1 cellular context compared by ENCODE assay signal in the genomic region with DNA sequence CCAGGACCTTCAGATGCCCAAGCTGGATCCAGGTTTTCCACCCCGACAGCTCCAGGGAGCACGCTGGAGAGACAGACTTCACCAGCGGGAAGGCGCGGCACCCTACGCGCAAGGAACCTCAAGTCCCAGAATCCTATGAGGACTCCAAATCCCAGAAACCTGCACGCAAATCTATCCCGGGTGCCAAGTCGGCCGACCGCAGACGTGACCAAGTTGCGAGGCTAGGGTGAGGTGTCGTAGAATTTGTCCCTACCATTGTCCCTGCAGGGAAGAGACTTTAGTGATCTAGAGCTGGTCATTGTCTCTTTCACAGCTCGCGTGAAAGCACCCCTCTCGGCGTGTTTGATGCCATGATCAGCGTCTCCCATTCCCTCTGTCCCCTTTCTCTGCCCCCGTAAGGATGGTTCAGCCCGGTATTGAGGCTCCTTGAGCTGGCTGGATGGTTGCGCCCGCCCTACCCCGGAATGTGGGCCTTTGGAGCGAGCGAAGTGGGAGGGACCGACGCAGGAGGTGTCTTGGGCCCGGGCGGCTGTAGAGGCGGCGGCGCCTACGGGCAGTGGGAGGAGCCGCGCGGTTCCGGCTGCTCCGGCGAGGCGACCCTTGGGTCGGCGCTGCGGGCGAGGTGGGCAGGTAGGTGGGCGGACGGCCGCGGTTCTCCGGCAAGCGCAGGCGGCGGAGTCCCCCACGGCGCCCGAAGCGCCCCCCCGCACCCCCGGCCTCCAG.
TF ChIP-seq lines count a peak whose summit lies in the region.

Gene PRKCI (plus strand): TSS at position 501 of the 723 bp plus-strand sequence. CDS start 246 bp downstream, outside the sequence.

TF ChIP-seq in K562, 482 proteins besides CTCF, POLR2A, EP300 and RAD21 (continued from another document and continues in another):
- TF ChIP-seq, protein P1, sequence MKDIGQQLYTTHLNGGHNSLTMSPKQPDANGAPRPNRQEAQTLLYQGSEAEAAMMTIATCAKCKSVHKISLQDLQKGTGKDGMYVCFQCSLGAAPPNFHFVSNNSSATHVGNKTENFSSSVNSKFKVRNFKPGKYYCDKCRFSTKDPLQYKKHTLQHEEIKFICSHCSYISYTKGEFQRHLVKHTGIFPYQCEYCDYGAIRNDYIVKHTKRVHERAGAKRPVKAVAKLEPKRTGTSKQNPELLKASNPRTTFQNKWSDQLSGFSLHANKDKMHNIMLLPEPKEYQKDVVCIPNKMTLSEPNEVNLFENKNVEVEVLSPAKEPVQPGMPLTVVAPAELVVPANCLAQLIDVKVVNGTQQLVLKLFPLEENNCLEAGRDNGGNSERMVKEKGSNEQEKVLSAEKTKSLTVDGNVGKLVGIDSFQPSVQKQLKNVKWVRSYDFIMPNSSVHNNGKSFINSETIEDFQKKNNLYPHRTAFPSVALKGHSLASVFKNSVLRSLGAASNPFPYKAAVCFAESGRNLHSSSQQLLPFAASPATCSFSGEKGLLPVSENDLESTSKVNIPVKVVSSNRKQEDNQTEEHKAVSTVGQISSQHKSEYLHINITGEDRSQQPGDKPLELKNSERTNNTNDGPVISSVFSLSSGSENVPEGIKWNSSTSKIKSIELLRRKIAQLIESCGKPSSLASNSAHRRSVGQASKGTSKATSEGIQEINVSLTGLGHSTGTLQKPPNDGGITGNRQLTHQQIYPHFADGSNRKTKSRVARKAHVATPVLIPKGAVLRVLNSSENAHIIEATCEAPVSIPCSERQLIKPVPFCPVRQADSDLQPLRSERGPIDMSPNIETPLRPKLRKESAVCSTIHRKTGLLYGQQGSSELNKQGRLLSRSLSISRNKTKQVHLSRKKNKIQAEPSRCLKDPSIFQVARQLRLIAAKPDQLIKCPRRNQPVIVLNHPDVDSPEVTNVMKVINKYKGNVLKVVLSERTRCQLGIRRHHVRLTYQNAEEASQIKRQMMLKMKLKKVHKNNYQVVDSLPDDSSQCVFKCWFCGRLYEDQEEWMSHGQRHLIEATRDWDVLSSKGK (CRISPR knock-in tag; IDR thresholded peaks at IDR 0.05) = no peak
- TF ChIP-seq, protein P2, sequence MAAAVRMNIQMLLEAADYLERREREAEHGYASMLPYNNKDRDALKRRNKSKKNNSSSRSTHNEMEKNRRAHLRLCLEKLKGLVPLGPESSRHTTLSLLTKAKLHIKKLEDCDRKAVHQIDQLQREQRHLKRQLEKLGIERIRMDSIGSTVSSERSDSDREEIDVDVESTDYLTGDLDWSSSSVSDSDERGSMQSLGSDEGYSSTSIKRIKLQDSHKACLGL (CRISPR knock-in tag; IDR thresholded peaks at IDR 0.05; ENCODE audit: borderline replicate concordance, poor library complexity, severe bottlenecking) = no peak
- no peak for TF ChIP-seq HOXB6 (CRISPR knock-in tag; IDR thresholded peaks at IDR 0.05; ENCODE audit: borderline replicate concordance)
- no peak; the same call in 1 of the 2 replicates for TF ChIP-seq ZNF263 (CRISPR knock-in tag; IDR thresholded peaks at IDR 0.05; ENCODE audit: borderline replicate concordance)
- TF ChIP-seq ZNF133 (CRISPR knock-in tag; IDR thresholded peaks at IDR 0.05) = no peak
- no peak for TF ChIP-seq ZC3H11A (IDR thresholded peaks at IDR 0.05; ENCODE audit: low read depth, low read length)
- TF ChIP-seq U2AF1 (optimal IDR thresholded peaks at IDR 0.05; ENCODE audit: low read depth, low read length) = no peak
- 0 out of 2 replicates have a peak, but pooled peaks have one; percentile 34 for TF ChIP-seq GTF2F1 (IDR thresholded peaks at IDR 0.05; ENCODE audit: low read depth, low read length)
- TF ChIP-seq ZHX1 (conservative IDR thresholded peaks at IDR 0.05; ENCODE audit: low read length) = peak; percentile 75; the same call in 1 of the 2 replicates
- no peak for TF ChIP-seq HIVEP1 (CRISPR knock-in tag; IDR thresholded peaks at IDR 0.05)
- no peak for TF ChIP-seq NFXL1 (CRISPR knock-in tag; IDR thresholded peaks at IDR 0.05)
- TF ChIP-seq TRIM28 (IDR thresholded peaks at IDR 0.05) = peak; percentile 77
- TF ChIP-seq NFRKB (IDR thresholded peaks at IDR 0.05; ENCODE audit: low read depth) = no peak
- TF ChIP-seq, protein P3, sequence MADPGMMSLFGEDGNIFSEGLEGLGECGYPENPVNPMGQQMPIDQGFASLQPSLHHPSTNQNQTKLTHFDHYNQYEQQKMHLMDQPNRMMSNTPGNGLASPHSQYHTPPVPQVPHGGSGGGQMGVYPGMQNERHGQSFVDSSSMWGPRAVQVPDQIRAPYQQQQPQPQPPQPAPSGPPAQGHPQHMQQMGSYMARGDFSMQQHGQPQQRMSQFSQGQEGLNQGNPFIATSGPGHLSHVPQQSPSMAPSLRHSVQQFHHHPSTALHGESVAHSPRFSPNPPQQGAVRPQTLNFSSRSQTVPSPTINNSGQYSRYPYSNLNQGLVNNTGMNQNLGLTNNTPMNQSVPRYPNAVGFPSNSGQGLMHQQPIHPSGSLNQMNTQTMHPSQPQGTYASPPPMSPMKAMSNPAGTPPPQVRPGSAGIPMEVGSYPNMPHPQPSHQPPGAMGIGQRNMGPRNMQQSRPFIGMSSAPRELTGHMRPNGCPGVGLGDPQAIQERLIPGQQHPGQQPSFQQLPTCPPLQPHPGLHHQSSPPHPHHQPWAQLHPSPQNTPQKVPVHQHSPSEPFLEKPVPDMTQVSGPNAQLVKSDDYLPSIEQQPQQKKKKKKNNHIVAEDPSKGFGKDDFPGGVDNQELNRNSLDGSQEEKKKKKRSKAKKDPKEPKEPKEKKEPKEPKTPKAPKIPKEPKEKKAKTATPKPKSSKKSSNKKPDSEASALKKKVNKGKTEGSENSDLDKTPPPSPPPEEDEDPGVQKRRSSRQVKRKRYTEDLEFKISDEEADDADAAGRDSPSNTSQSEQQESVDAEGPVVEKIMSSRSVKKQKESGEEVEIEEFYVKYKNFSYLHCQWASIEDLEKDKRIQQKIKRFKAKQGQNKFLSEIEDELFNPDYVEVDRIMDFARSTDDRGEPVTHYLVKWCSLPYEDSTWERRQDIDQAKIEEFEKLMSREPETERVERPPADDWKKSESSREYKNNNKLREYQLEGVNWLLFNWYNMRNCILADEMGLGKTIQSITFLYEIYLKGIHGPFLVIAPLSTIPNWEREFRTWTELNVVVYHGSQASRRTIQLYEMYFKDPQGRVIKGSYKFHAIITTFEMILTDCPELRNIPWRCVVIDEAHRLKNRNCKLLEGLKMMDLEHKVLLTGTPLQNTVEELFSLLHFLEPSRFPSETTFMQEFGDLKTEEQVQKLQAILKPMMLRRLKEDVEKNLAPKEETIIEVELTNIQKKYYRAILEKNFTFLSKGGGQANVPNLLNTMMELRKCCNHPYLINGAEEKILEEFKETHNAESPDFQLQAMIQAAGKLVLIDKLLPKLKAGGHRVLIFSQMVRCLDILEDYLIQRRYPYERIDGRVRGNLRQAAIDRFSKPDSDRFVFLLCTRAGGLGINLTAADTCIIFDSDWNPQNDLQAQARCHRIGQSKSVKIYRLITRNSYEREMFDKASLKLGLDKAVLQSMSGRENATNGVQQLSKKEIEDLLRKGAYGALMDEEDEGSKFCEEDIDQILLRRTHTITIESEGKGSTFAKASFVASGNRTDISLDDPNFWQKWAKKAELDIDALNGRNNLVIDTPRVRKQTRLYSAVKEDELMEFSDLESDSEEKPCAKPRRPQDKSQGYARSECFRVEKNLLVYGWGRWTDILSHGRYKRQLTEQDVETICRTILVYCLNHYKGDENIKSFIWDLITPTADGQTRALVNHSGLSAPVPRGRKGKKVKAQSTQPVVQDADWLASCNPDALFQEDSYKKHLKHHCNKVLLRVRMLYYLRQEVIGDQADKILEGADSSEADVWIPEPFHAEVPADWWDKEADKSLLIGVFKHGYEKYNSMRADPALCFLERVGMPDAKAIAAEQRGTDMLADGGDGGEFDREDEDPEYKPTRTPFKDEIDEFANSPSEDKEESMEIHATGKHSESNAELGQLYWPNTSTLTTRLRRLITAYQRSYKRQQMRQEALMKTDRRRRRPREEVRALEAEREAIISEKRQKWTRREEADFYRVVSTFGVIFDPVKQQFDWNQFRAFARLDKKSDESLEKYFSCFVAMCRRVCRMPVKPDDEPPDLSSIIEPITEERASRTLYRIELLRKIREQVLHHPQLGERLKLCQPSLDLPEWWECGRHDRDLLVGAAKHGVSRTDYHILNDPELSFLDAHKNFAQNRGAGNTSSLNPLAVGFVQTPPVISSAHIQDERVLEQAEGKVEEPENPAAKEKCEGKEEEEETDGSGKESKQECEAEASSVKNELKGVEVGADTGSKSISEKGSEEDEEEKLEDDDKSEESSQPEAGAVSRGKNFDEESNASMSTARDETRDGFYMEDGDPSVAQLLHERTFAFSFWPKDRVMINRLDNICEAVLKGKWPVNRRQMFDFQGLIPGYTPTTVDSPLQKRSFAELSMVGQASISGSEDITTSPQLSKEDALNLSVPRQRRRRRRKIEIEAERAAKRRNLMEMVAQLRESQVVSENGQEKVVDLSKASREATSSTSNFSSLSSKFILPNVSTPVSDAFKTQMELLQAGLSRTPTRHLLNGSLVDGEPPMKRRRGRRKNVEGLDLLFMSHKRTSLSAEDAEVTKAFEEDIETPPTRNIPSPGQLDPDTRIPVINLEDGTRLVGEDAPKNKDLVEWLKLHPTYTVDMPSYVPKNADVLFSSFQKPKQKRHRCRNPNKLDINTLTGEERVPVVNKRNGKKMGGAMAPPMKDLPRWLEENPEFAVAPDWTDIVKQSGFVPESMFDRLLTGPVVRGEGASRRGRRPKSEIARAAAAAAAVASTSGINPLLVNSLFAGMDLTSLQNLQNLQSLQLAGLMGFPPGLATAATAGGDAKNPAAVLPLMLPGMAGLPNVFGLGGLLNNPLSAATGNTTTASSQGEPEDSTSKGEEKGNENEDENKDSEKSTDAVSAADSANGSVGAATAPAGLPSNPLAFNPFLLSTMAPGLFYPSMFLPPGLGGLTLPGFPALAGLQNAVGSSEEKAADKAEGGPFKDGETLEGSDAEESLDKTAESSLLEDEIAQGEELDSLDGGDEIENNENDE (IDR thresholded peaks at IDR 0.05; ENCODE audit: low read depth, low read length) = no peak
- TF ChIP-seq POU5F1 (IDR thresholded peaks at IDR 0.05; ENCODE audit: borderline replicate concordance, low read depth, low read length, partially characterized antibody) = no peak
- TF ChIP-seq E2F3 (CRISPR knock-in tag; IDR thresholded peaks at IDR 0.05) = no peak
- TF ChIP-seq NR4A1 (CRISPR knock-in tag; IDR thresholded peaks at IDR 0.05) = no peak
- no peak for TF ChIP-seq NR4A1 (tag; IDR thresholded peaks at IDR 0.05)
- no peak for TF ChIP-seq SRSF9 (IDR thresholded peaks at IDR 0.05; ENCODE audit: borderline replicate concordance, low read depth, low read length)
- TF ChIP-seq, protein P4, sequence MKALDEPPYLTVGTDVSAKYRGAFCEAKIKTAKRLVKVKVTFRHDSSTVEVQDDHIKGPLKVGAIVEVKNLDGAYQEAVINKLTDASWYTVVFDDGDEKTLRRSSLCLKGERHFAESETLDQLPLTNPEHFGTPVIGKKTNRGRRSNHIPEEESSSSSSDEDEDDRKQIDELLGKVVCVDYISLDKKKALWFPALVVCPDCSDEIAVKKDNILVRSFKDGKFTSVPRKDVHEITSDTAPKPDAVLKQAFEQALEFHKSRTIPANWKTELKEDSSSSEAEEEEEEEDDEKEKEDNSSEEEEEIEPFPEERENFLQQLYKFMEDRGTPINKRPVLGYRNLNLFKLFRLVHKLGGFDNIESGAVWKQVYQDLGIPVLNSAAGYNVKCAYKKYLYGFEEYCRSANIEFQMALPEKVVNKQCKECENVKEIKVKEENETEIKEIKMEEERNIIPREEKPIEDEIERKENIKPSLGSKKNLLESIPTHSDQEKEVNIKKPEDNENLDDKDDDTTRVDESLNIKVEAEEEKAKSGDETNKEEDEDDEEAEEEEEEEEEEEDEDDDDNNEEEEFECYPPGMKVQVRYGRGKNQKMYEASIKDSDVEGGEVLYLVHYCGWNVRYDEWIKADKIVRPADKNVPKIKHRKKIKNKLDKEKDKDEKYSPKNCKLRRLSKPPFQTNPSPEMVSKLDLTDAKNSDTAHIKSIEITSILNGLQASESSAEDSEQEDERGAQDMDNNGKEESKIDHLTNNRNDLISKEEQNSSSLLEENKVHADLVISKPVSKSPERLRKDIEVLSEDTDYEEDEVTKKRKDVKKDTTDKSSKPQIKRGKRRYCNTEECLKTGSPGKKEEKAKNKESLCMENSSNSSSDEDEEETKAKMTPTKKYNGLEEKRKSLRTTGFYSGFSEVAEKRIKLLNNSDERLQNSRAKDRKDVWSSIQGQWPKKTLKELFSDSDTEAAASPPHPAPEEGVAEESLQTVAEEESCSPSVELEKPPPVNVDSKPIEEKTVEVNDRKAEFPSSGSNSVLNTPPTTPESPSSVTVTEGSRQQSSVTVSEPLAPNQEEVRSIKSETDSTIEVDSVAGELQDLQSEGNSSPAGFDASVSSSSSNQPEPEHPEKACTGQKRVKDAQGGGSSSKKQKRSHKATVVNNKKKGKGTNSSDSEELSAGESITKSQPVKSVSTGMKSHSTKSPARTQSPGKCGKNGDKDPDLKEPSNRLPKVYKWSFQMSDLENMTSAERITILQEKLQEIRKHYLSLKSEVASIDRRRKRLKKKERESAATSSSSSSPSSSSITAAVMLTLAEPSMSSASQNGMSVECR (CRISPR knock-in tag; IDR thresholded peaks at IDR 0.05) = peak; percentile 53; the same call in 1 of the 2 replicates
- TF ChIP-seq PHF20 (IDR thresholded peaks at IDR 0.05; ENCODE audit: partially characterized antibody) = no peak
- TF ChIP-seq TSC22D4 (tag; IDR thresholded peaks at IDR 0.05) = no peak
- no peak for TF ChIP-seq ZNF764 (CRISPR knock-in tag; IDR thresholded peaks at IDR 0.05; ENCODE audit: low read depth)
- TF ChIP-seq TEAD1 (CRISPR knock-in tag; IDR thresholded peaks at IDR 0.05) = peak; percentile 92 to 100
- TF ChIP-seq NRF1 (conservative IDR thresholded peaks at IDR 0.05 in 1 of 2, IDR thresholded peaks at IDR 0.05 in 1 of 2) = peak; percentile 81 to 84
- no peak for TF ChIP-seq ZNF395 (CRISPR knock-in tag; IDR thresholded peaks at IDR 0.05)
- TF ChIP-seq ZNF57 (CRISPR knock-in tag; IDR thresholded peaks at IDR 0.05) = no peak
- no peak for TF ChIP-seq NCOA2 (IDR thresholded peaks at IDR 0.05; ENCODE audit: partially characterized antibody in 2 of 2)
